9 cellular contexts compared by ENCODE assay signal in the genomic region with DNA sequence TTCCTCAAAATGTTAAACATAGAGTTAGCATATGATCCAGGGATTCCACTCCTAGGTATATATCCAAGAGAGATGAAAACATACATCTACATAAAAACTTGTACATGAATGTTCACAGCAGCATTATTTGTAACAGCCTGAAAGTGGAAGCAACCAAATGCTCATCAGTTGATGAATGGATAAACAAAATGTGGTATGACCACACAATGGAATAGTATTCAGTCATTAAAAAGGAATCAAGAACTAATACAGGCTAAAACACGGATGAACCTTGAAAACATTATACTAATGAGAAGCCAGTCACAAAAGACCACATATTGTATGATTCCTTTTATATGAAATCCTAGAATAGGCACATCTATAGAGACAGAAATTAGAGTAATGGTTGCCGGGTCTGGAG.
"Had no signal": no experiment of that assay in that cellular context is flagged by ENCODE, and none has a peak within 500 bp of the region (broad histone marks: within the 10 kb centered on the region; RNA-seq: fewer than 3 reads in every experiment).

No MANE protein-coding gene starts in this region.

- H3K4me2 ChIP-seq: KMS-11 had no signal

- FAIRE-seq: HTR-8/SVneo had no signal

- H3K27ac ChIP-seq: KMS-11 had no signal

- H3K4me3 ChIP-seq: GM23338, HAP-1 had no signal

- H2AFZ ChIP-seq: GM23338 had no signal

- H3K9me3 ChIP-seq: HAP-1 had no signal

- DNase-seq: H7, IMR-90, Karpas-422, KBM-7 had no signal

- ATAC-seq: GM23338, HCT116 had no signal

- H3K36me3 ChIP-seq: HAP-1 had no signal

- H3K9ac ChIP-seq: KMS-11 had no signal
